ENCODE assay signal across 1 cellular context in genomic region chr15:74873036-74873755, GRCh38.
A peak's percentile ranks its signal among the peaks of the same experiment; 100 is the strongest.
TF ChIP-seq lines count a peak whose summit lies in the region.

TSS of gene SCAMP2 (minus strand) at chr15:74873365. CDS start at chr15:74873255, 110 bp downstream.

TF ChIP-seq in HepG2, 621 proteins besides CTCF, POLR2A, EP300 and RAD21 (continued from another document and continues in another):
- 0 out of 2 replicates have a peak, but pooled peaks have one; percentile 31 for TF ChIP-seq ZBTB26 (CRISPR knock-in tag; IDR thresholded peaks at IDR 0.05; ENCODE audit: borderline replicate concordance)
- TF ChIP-seq ZNF274 (CRISPR knock-in tag; IDR thresholded peaks at IDR 0.05), result peak; percentile 57; the same call in 1 of the 2 replicates
- TF ChIP-seq ZZZ3 (CRISPR knock-in tag; IDR thresholded peaks at IDR 0.05; ENCODE audit: borderline replicate concordance), result peak; percentile 38; the same call in 1 of the 2 replicates
- TF ChIP-seq RNF219 (CRISPR knock-in tag; IDR thresholded peaks at IDR 0.05), result no peak
- TF ChIP-seq KDM5A (IDR thresholded peaks at IDR 0.05; ENCODE audit: borderline replicate concordance, low read length), result peak; percentile 87
- no peak for TF ChIP-seq RFX3 (CRISPR knock-in tag; IDR thresholded peaks at IDR 0.05)
- peak; percentile 53 for TF ChIP-seq GABPA (IDR thresholded peaks at IDR 0.05; ENCODE audit: low read depth, low read length)
- TF ChIP-seq GABPA (CRISPR knock-in tag; IDR thresholded peaks at IDR 0.05; ENCODE audit: low read depth), result peak; percentile 77
- TF ChIP-seq NFYB (CRISPR knock-in tag; IDR thresholded peaks at IDR 0.05), result peak; percentile 90
- TF ChIP-seq ZNF552 (CRISPR knock-in tag; IDR thresholded peaks at IDR 0.05; ENCODE audit: borderline replicate concordance), result no peak; the same call in 1 of the 2 replicates
- no peak for TF ChIP-seq ZBTB46 (CRISPR knock-in tag; IDR thresholded peaks at IDR 0.05; ENCODE audit: borderline replicate concordance)
- TF ChIP-seq ATF7-NPFF (CRISPR knock-in tag; IDR thresholded peaks at IDR 0.05; ENCODE audit: low read depth), result peak; percentile 38; the same call in 1 of the 2 replicates
- TF ChIP-seq ZNF17 (CRISPR knock-in tag; IDR thresholded peaks at IDR 0.05), result no peak
- peak; percentile 77; the same call in 1 of the 2 replicates for TF ChIP-seq MYNN (CRISPR knock-in tag; IDR thresholded peaks at IDR 0.05; ENCODE audit: low read depth)
- peak; percentile 73; the same call in 1 of the 2 replicates for TF ChIP-seq NR2C2 (CRISPR knock-in tag; IDR thresholded peaks at IDR 0.05; ENCODE audit: borderline replicate concordance)
- peak; percentile 65; the same call in 1 of the 2 replicates for TF ChIP-seq HOXD1 (CRISPR knock-in tag; IDR thresholded peaks at IDR 0.05)
- TF ChIP-seq CHD2 (IDR thresholded peaks at IDR 0.05; ENCODE audit: low read depth, low read length), result 0 out of 2 replicates have a peak, but pooled peaks have one; percentile 10
- TF ChIP-seq MEF2D (CRISPR knock-in tag; IDR thresholded peaks at IDR 0.05), result no peak; the same call in 1 of the 2 replicates
- peak; percentile 33; the same call in 1 of the 2 replicates for TF ChIP-seq MED1 (CRISPR knock-in tag; IDR thresholded peaks at IDR 0.05)
- peak; percentile 79 for TF ChIP-seq POLR2AphosphoS5 (IDR thresholded peaks at IDR 0.05; ENCODE audit: low read depth, low read length)
- no peak for TF ChIP-seq ELK4 (CRISPR knock-in tag; IDR thresholded peaks at IDR 0.05; ENCODE audit: borderline replicate concordance)
- no peak for TF ChIP-seq TCF7 (IDR thresholded peaks at IDR 0.05; ENCODE audit: low read depth)
- TF ChIP-seq HIC2 (CRISPR knock-in tag; IDR thresholded peaks at IDR 0.05; ENCODE audit: low read depth), result no peak
- TF ChIP-seq IKZF5 (CRISPR knock-in tag; IDR thresholded peaks at IDR 0.05), result peak; percentile 50; the same call in 1 of the 2 replicates
- TF ChIP-seq ZBTB2 (CRISPR knock-in tag; IDR thresholded peaks at IDR 0.05; ENCODE audit: low read depth), result no peak
- TF ChIP-seq ZSCAN5A (CRISPR knock-in tag; IDR thresholded peaks at IDR 0.05; ENCODE audit: borderline replicate concordance), result no peak
- TF ChIP-seq HDAC2 (CRISPR knock-in tag; IDR thresholded peaks at IDR 0.05), result no peak
- no peak for TF ChIP-seq HNF1A (IDR thresholded peaks at IDR 0.05; ENCODE audit: low read depth)
- TF ChIP-seq HNF1A (CRISPR knock-in tag; IDR thresholded peaks at IDR 0.05; ENCODE audit: borderline replicate concordance), result peak; percentile 55; the same call in 1 of the 2 replicates
- TF ChIP-seq SOX5 (CRISPR knock-in tag; IDR thresholded peaks at IDR 0.05; ENCODE audit: borderline replicate concordance), result no peak; the same call in 1 of the 2 replicates
- peak; percentile 98 for TF ChIP-seq ZFY (CRISPR knock-in tag; IDR thresholded peaks at IDR 0.05)
- TF ChIP-seq DR1 (CRISPR knock-in tag; IDR thresholded peaks at IDR 0.05), result peak; percentile 28; the same call in 1 of the 2 replicates
- no peak for TF ChIP-seq ZNF260 (CRISPR knock-in tag; IDR thresholded peaks at IDR 0.05; ENCODE audit: borderline replicate concordance, low read depth)
- no peak for TF ChIP-seq KDM4B (CRISPR knock-in tag; IDR thresholded peaks at IDR 0.05)
- TF ChIP-seq ZNF770 (CRISPR knock-in tag; IDR thresholded peaks at IDR 0.05), result no peak
- 0 out of 2 replicates have a peak, but pooled peaks have one; percentile 51 for TF ChIP-seq GFI1 (CRISPR knock-in tag; IDR thresholded peaks at IDR 0.05; ENCODE audit: borderline replicate concordance)
- no peak for TF ChIP-seq HOXA5 (CRISPR knock-in tag; IDR thresholded peaks at IDR 0.05)
- 0 out of 2 replicates have a peak, but pooled peaks have one; percentile 26 for TF ChIP-seq REPIN1 (CRISPR knock-in tag; IDR thresholded peaks at IDR 0.05; ENCODE audit: borderline replicate concordance, low read depth)
- TF ChIP-seq ZNF263 (CRISPR knock-in tag; IDR thresholded peaks at IDR 0.05), result no peak; the same call in 1 of the 2 replicates
- TF ChIP-seq XBP1 (CRISPR knock-in tag; IDR thresholded peaks at IDR 0.05), result no peak
- TF ChIP-seq ZNF296 (CRISPR knock-in tag; conservative IDR thresholded peaks at IDR 0.05), result no peak
- peak; percentile 78; the same call in 1 of the 2 replicates for TF ChIP-seq ZNF546 (CRISPR knock-in tag; conservative IDR thresholded peaks at IDR 0.05)
- peak; percentile 83 for TF ChIP-seq YEATS4 (CRISPR knock-in tag; IDR thresholded peaks at IDR 0.05; ENCODE audit: borderline replicate concordance)
- TF ChIP-seq ZNF605 (CRISPR knock-in tag; IDR thresholded peaks at IDR 0.05), result no peak
- TF ChIP-seq PCBP2 (optimal IDR thresholded peaks at IDR 0.05; ENCODE audit: low read depth, low read length, poor library complexity, severe bottlenecking), result no peak
